8 cellular contexts compared by ENCODE assay signal in the genomic region with DNA sequence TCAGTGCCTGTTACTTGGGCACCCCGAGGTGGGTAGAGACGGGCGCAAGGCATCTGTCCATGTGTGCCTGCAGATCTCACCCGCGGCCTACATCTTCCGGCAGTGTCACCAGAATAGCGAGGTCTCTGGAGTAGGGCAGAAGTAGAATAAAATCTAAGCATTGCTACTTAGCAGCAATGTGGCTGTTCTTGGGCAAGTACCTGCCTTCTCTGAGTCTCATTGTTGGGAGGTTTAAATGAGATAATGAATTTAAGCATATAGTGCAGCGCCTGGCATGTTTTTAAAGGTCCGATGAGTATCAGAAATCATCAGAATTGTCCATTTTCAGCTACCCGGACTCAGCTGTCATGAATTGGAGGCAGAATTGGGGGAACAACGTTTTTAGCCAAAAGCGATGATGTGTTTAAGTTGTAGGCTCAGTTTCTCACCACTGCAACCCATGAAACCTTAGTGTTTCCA. TPM values are rescaled to one million over a fixed set of nuclear protein-coding genes. Genes with fewer than 3 reads are reported as not detected.
DNase-seq lines count a peak whose midpoint lies in the region; ATAC-seq, FAIRE-seq and TF ChIP-seq lines count a peak whose summit lies in the region.

No MANE protein-coding gene starts in this region.

- no peaks in the 10 kb centered on the region for H3K9me3 Mint-ChIP-seq in Caco-2 (ENCODE audit: unreplicated experiment)

- POLR2A ChIA-PET in Caco-2 (lab: Charles Lee), result no interaction called here

- H3K4me1 ChIP-seq in Caco-2 (0 out of 2 replicates have a peak, but pooled peaks cover 4% of the 10 kb centered on the region), HUES48 (ENCODE audit: control insufficient read depth, insufficient read depth, low read length) (peaks cover 7% of the 10 kb centered on the region; the same call in 1 of the 2 replicates), mucosa of rectum (ENCODE audit: control insufficient read depth in 2 of 2, insufficient read depth in 2 of 2, low read length in 2 of 2) (peaks cover 10 to 11% of the 10 kb centered on the region in 2 donors)

- CTCF ChIA-PET in Caco-2 (lab: Charles Lee), result no interaction called here

- no peak for FAIRE-seq in bronchial epithelial cell (lab: Jason Lieb, UNC)

- H3K27ac ChIP-seq in HUES48 (ENCODE audit: low read depth, low read length) (peak overlapping the region; percentile 89), mucosa of rectum (ENCODE audit: low read depth in 2 of 2, low read length in 2 of 2) (peak overlapping the region; percentile 86 to 93)

- H3K9me3 ChIP-seq in Caco-2 (no peaks in the 10 kb centered on the region), HUES48 (ENCODE audit: control insufficient read depth, insufficient read depth, low read length) (no peaks in the 10 kb centered on the region), mucosa of rectum (ENCODE audit: control insufficient read depth in 2 of 2, low read length in 2 of 2) (no peaks in the 10 kb centered on the region)

- peak overlapping the region; percentile 96 for H3K4me3 ChIP-seq in Caco-2 (ENCODE audit: low read depth, low read length)
- peak overlapping the region; percentile 90 for H3K4me3 ChIP-seq in HUES48 (ENCODE audit: low read depth, low read length)
- H3K4me3 ChIP-seq in bronchial epithelial cell (ENCODE audit: low read depth, low read length), result peak overlapping the region; percentile 96
- H3K4me3 ChIP-seq in mucosa of rectum (ENCODE audit: low read length in 2 of 2), result peak overlapping the region; percentile 93 to 97

- peak overlapping the region; percentile 80 for H3K27ac Mint-ChIP-seq in Caco-2 (ENCODE audit: unreplicated experiment)

- ATAC-seq in HG03439 (IDR thresholded peaks at IDR 0.05; ENCODE audit: unreplicated experiment) (no peak), GM19328 (IDR thresholded peaks at IDR 0.05; ENCODE audit: unreplicated experiment) (no peak), GM21737 (IDR thresholded peaks at IDR 0.05; ENCODE audit: unreplicated experiment) (no peak)

- intact Hi-C loops in Caco-2 (cut with micrococcal nuclease; ENCODE audit: unreplicated experiment), result loop anchor here (5.0 kb wide), 1 partner anchor 36 kb away; no protein-coding TSS in a partner anchor

- peak overlapping the region; percentile 64 for H3K9ac ChIP-seq in HUES48 (ENCODE audit: low read depth, low read length)
- H3K9ac ChIP-seq in mucosa of rectum (ENCODE audit: low read depth in 1 of 2, low read length in 2 of 2), result peak overlapping the region; percentile 91 to 92

- TF ChIP-seq CTCF in Caco-2 (IDR thresholded peaks at IDR 0.05; ENCODE audit: insufficient read depth in 1 of 2, low read depth in 1 of 2, low read length in 1 of 2, severe bottlenecking in 1 of 2, unreplicated experiment in 1 of 2), result no peak
- TF ChIP-seq CTCF in bronchial epithelial cell (IDR thresholded peaks at IDR 0.05; ENCODE audit: insufficient read depth, low read length, severe bottlenecking), result no peak

- peaks cover 2% of the 10 kb centered on the region; the same call in 1 of the 2 replicates for H3K36me3 ChIP-seq in Caco-2 (ENCODE audit: control insufficient read depth, insufficient read depth, low read length)
- peaks cover 9% of the 10 kb centered on the region; the same call in 1 of the 2 replicates for H3K36me3 ChIP-seq in HUES48 (ENCODE audit: control insufficient read depth, insufficient read depth, low read length)
- H3K36me3 ChIP-seq in bronchial epithelial cell (ENCODE audit: control insufficient read depth, insufficient read depth, low read length), result peaks cover 9% of the 10 kb centered on the region
- peaks cover 0 to 13% of the 10 kb centered on the region in 2 donors for H3K36me3 ChIP-seq in mucosa of rectum (ENCODE audit: control insufficient read depth in 2 of 2, insufficient read depth in 2 of 2, low read length in 2 of 2)

- DNase-seq in Caco-2, result no peak
- no peak for DNase-seq in bronchial epithelial cell (ENCODE audit: low read depth)
- no peak for DNase-seq in NCI-H2029 (lab: John Stamatoyannopoulos, UW)

- H3K4me3 Mint-ChIP-seq in Caco-2 (ENCODE audit: unreplicated experiment), result peak overlapping the region; percentile 85

- H3K36me3 Mint-ChIP-seq in Caco-2 (ENCODE audit: insufficient read depth, unreplicated experiment), result peaks cover 22% of the 10 kb centered on the region

- no peaks in the 10 kb centered on the region for H3K27me3 Mint-ChIP-seq in Caco-2 (ENCODE audit: insufficient read depth, unreplicated experiment)

- BruUV-seq in Caco-2 (replicated peaks; lab: Mats Ljungman, UMichigan), result no TSS peak

- H3K4me1 Mint-ChIP-seq in Caco-2 (ENCODE audit: low read depth, unreplicated experiment), result peaks cover 11% of the 10 kb centered on the region

- H3K27me3 ChIP-seq in Caco-2 (replicated peaks; ENCODE audit: control insufficient read depth, insufficient read depth, low read length), result no peaks in the 10 kb centered on the region
- H3K27me3 ChIP-seq in HUES48 (ENCODE audit: control insufficient read depth, insufficient read depth, low read length), result no peaks in the 10 kb centered on the region
- no peaks in the 10 kb centered on the region for H3K27me3 ChIP-seq in bronchial epithelial cell (ENCODE audit: control insufficient read depth, insufficient read depth, low read length)
- no peaks in the 10 kb centered on the region for H3K27me3 ChIP-seq in mucosa of rectum (ENCODE audit: control insufficient read depth in 2 of 2, insufficient read depth in 2 of 2, low read length in 2 of 2)

RNA-seq across cellular contexts. Expression of a gene that starts 0.8 kb away (rescaled TPM):
- total RNA-seq in Caco-2 (2022), result 40.1 and 45.1 TPM in 2 replicates
- total RNA-seq in bronchial epithelial cell, result 9.7 and 11.0 TPM in 2 replicates

RNA-seq across cellular contexts. Expression of a gene that starts 27.2 kb away (rescaled TPM):
- 0.75 and 1.2 TPM in 2 replicates for total RNA-seq in Caco-2 (2022)
- total RNA-seq in bronchial epithelial cell, result 4.1 and 8.2 TPM in 2 replicates

RNA-seq across cellular contexts. Expression of a gene that starts 49.2 kb away (rescaled TPM):
- total RNA-seq in Caco-2 (2022) (34.0 and 39.4 TPM in 2 replicates), bronchial epithelial cell (6.1 and 6.6 TPM in 2 replicates)

RNA-seq across cellular contexts. Expression of a gene that starts 58.7 kb away (rescaled TPM):
- total RNA-seq in Caco-2 (2022) (11.2 and 11.7 TPM in 2 replicates), bronchial epithelial cell (1.8 and 2.1 TPM in 2 replicates)
